In genomic region chr17:42675984-42676423, GRCh38 we compare ENCODE assay signal across 8 cellular contexts. TPM values are rescaled to one million over a fixed set of nuclear protein-coding genes. Genes with fewer than 3 reads are reported as not detected.
DNase-seq lines count a peak whose midpoint lies in the region; ATAC-seq and TF ChIP-seq lines count a peak whose summit lies in the region.

No MANE protein-coding gene starts in this region.

- peaks cover 27% of the 10 kb centered on the region for H3K36me3 ChIP-seq in upper lobe of right lung

- DNase-seq in NCI-H82 (lab: John Stamatoyannopoulos, UW) = peak; percentile 60
- no peak for DNase-seq in NCI-H82 treated with DMSO at 0.1 percent for 48 hours (lab: John Stamatoyannopoulos, UW; ENCODE audit: unreplicated experiment)
- peak; percentile 55 for DNase-seq in OCI-M1 (lab: John Stamatoyannopoulos, UW)
- peak; percentile 16 for DNase-seq in dedifferentiated amniotic fluid mesenchymal stem cell (ENCODE audit: extremely low spot score)
- peak; percentile 61 to 65 for DNase-seq in lung microvascular endothelial cell (ENCODE audit: low read depth in 2 of 2)
- DNase-seq in upper lobe of right lung = peak; percentile 88
- DNase-seq in activated gamma-delta T cell (lab: John Stamatoyannopoulos, UW) = no peak

- no peaks in the 10 kb centered on the region for H3K27me3 ChIP-seq in upper lobe of right lung

- peak overlapping the region; percentile 87 for H3K27ac ChIP-seq in upper lobe of right lung

- intact Hi-C loops in upper lobe of right lung (cut with DNase I) = loop anchor here (2.0 kb wide), 1 partner anchor 97 kb away; no protein-coding TSS in a partner anchor

- peak overlapping the region; percentile 89 for H3K4me3 ChIP-seq in upper lobe of right lung

- ATAC-seq in upper lobe of right lung = peak; percentile 20
- ATAC-seq in GM21423 (IDR thresholded peaks at IDR 0.05; ENCODE audit: unreplicated experiment) = no peak

- no peaks in the 10 kb centered on the region for H3K9me3 ChIP-seq in upper lobe of right lung

- H3K4me1 ChIP-seq in upper lobe of right lung = peaks cover 57% of the 10 kb centered on the region

- TF ChIP-seq CTCF in upper lobe of right lung (IDR thresholded peaks at IDR 0.05) = no peak

RNA-seq across cellular contexts. Expression of gene PLEKHH3, which starts 0.8 kb away (rescaled TPM):
- 10.2 and 11.9 TPM in 2 replicates for total RNA-seq in lung microvascular endothelial cell
- 26.4 TPM for total RNA-seq in upper lobe of right lung

RNA-seq across cellular contexts. Expression of gene CCR10, which starts 5.6 kb away (rescaled TPM):
- total RNA-seq in lung microvascular endothelial cell (2.0 and 3.5 TPM in 2 replicates), upper lobe of right lung (1.4 TPM)

RNA-seq across cellular contexts. Expression of gene CNTNAP1, which starts 6.3 kb away (rescaled TPM):
- 6.7 and 15.3 TPM in 2 replicates for total RNA-seq in lung microvascular endothelial cell
- 6.5 TPM for total RNA-seq in upper lobe of right lung

RNA-seq across cellular contexts. Expression of gene TUBG2, which starts 16.9 kb away (rescaled TPM):
- total RNA-seq in lung microvascular endothelial cell = 3.5 and 4.8 TPM in 2 replicates
- 19.8 TPM for total RNA-seq in upper lobe of right lung

Comparison
In these comparisons a context has a peak if more than half of its experiments do, and no peak if none do; other contexts are left out.
1. DNase-seq: peak in NCI-H82 (single experiment), OCI-M1 (single experiment), dedifferentiated amniotic fluid mesenchymal stem cell (single experiment), lung microvascular endothelial cell (2 of 2) and upper lobe of right lung (single experiment); none in NCI-H82 treated with DMSO at 0.1 percent for 48 hours (single experiment) and activated gamma-delta T cell (single experiment).